Comparison of ENCODE assay signal across 3 cellular contexts in genomic region chr6:9335470-9335869, GRCh38.
TF ChIP-seq lines count a peak whose summit lies in the region.

No MANE protein-coding gene starts in this region.

TF ChIP-seq in SK-N-SH treated with all-trans-retinoic acid at 6 μM for 48 hours, 23 proteins besides CTCF, POLR2A, EP300 and RAD21 (continued from another document):
- TF ChIP-seq CREB5 (CRISPR knock-in tag; IDR thresholded peaks at IDR 0.05; ENCODE audit: low read depth) (no peak), TCF4 (CRISPR knock-in tag; IDR thresholded peaks at IDR 0.05; ENCODE audit: borderline replicate concordance) (no peak), PPARA (CRISPR knock-in tag; IDR thresholded peaks at IDR 0.05; ENCODE audit: borderline replicate concordance) (no peak), TOX (CRISPR knock-in tag; IDR thresholded peaks at IDR 0.05; ENCODE audit: borderline replicate concordance) (no peak), CSDC2 (CRISPR knock-in tag; IDR thresholded peaks at IDR 0.05) (no peak), ZNF565 (CRISPR knock-in tag; conservative IDR thresholded peaks at IDR 0.05; ENCODE audit: low read depth) (no peak), CSRNP3 (CRISPR knock-in tag; IDR thresholded peaks at IDR 0.05) (no peak), TSHZ2 (CRISPR knock-in tag; IDR thresholded peaks at IDR 0.05) (no peak), ZFP30 (CRISPR knock-in tag; IDR thresholded peaks at IDR 0.05) (no peak)

TF ChIP-seq in SK-N-SH, 30 proteins besides CTCF, POLR2A, EP300 and RAD21 (continued from another document):
- TF ChIP-seq TEAD4 (IDR thresholded peaks at IDR 0.05; ENCODE audit: borderline replicate concordance, insufficient read depth) (no peak), MAX (IDR thresholded peaks at IDR 0.05; ENCODE audit: low read depth) (no peak), GATA2 (CRISPR knock-in tag; IDR thresholded peaks at IDR 0.05) (no peak), CHD2 (IDR thresholded peaks at IDR 0.05; ENCODE audit: low read length, partially characterized antibody) (no peak), JUND (IDR thresholded peaks at IDR 0.05) (no peak)

TF ChIP-seq in WTC11, 78 proteins besides CTCF, POLR2A, EP300 and RAD21 (continued from another document):
- no peak for TF ChIP-seq ZNF281 (CRISPR knock-in tag; IDR thresholded peaks at IDR 0.05)
- no peak for TF ChIP-seq E2F5 (CRISPR knock-in tag; IDR thresholded peaks at IDR 0.05)
- TF ChIP-seq ZNF138 (CRISPR knock-in tag; conservative IDR thresholded peaks at IDR 0.05) = no peak
- no peak for TF ChIP-seq TP53 (CRISPR knock-in tag; IDR thresholded peaks at IDR 0.05)
- TF ChIP-seq MAX (CRISPR knock-in tag; IDR thresholded peaks at IDR 0.05) = no peak
- TF ChIP-seq FOXJ3 (CRISPR knock-in tag; IDR thresholded peaks at IDR 0.05; ENCODE audit: borderline replicate concordance) = no peak
- no peak for TF ChIP-seq ZSCAN18 (CRISPR knock-in tag; IDR thresholded peaks at IDR 0.05)
- no peak for TF ChIP-seq ATF6 (CRISPR knock-in tag; IDR thresholded peaks at IDR 0.05)
